Comparison of ENCODE assay signal across 1 cellular context in genomic region chr21:43034098-43034497, GRCh38.
TF ChIP-seq lines count a peak whose summit lies in the region.

No MANE protein-coding gene starts in this region.

TF ChIP-seq in SK-N-SH, 30 proteins besides CTCF, POLR2A, EP300 and RAD21 (continued from another document):
- TF ChIP-seq MXI1 (IDR thresholded peaks at IDR 0.05; ENCODE audit: low read depth, low read length): no peak
